ENCODE assay signal across 8 cellular contexts in genomic region chr2:65054749-65055426, GRCh38. TPM values are rescaled to one million over a fixed set of nuclear protein-coding genes. Genes with fewer than 3 reads are reported as not detected.
DNase-seq lines count a peak whose midpoint lies in the region; ATAC-seq and TF ChIP-seq lines count a peak whose summit lies in the region.

No MANE protein-coding gene starts in this region.

- TF ChIP-seq CTCF in GM13977 (IDR thresholded peaks at IDR 0.05; ENCODE audit: extremely low read depth, insufficient read depth, missing control alignments) (no peak), osteoblast (IDR thresholded peaks at IDR 0.05; ENCODE audit: extremely low read depth, low read depth, low read length) (no peak)

- in situ Hi-C loops in GM13977 (cut with MboI; ENCODE audit: low pct_unique_long_range_greater_than_20kb, low sequenced_read_pairs, unreplicated experiment), result loop anchor here (10.0 kb wide), 1 partner anchor 120 kb away; no protein-coding TSS in a partner anchor

- H3K9ac ChIP-seq in duodenal mucosa (ENCODE audit: low read depth in 1 of 2, low read length in 2 of 2), result peak overlapping the region in 1 of 2 donors; percentile 60

- H2AFZ ChIP-seq in osteoblast (ENCODE audit: low read length), result no peak overlapping the region

- peak overlapping the region; percentile 88 for H3K4me2 ChIP-seq in osteoblast (ENCODE audit: insufficient read depth, low read length)

- H3K4me3 ChIP-seq in duodenal mucosa (ENCODE audit: low read depth in 1 of 2, low read length in 2 of 2) (peak overlapping the region; percentile 80 to 84), osteoblast (ENCODE audit: insufficient read depth, low read length) (no peak overlapping the region)

- no peak overlapping the region for H3K27ac ChIP-seq in duodenal mucosa (ENCODE audit: low read depth, low read length)
- no peak overlapping the region for H3K27ac ChIP-seq in osteoblast (ENCODE audit: low read depth, low read length)

- peaks cover 10% of the 10 kb centered on the region for H4K20me1 ChIP-seq in osteoblast (ENCODE audit: insufficient read depth, low read length)

- no peaks in the 10 kb centered on the region for H3K36me3 ChIP-seq in duodenal mucosa (ENCODE audit: control insufficient read depth in 1 of 2, insufficient read depth in 2 of 2, low read length in 2 of 2)
- no peaks in the 10 kb centered on the region for H3K36me3 ChIP-seq in osteoblast (ENCODE audit: insufficient read depth, low read length)

- DNase-seq in GM13977 (ENCODE audit: low spot score), result peak; percentile 12
- peak; percentile 32 for DNase-seq in NAMALWA (ENCODE audit: low spot score)
- no peak for DNase-seq in osteoblast (ENCODE audit: insufficient read length, low spot score, missing footprints)
- no peak for DNase-seq in NCI-H524 (lab: John Stamatoyannopoulos, UW)
- no peak for DNase-seq in effector CD4-positive, alpha-beta T cell

- H3K9me3 ChIP-seq in duodenal mucosa (ENCODE audit: control insufficient read depth in 1 of 2, low read length in 2 of 2), result no peaks in the 10 kb centered on the region
- no peaks in the 10 kb centered on the region for H3K9me3 ChIP-seq in osteoblast (ENCODE audit: low read depth, low read length)

- no peaks in the 10 kb centered on the region for H3K27me3 ChIP-seq in duodenal mucosa (ENCODE audit: control insufficient read depth in 1 of 2, insufficient read depth in 2 of 2, low read length in 2 of 2)
- H3K27me3 ChIP-seq in osteoblast (ENCODE audit: insufficient read depth, low read length), result no peaks in the 10 kb centered on the region

- ATAC-seq in HG03097 (IDR thresholded peaks at IDR 0.05; ENCODE audit: low FRiP score, unreplicated experiment), result no peak
- ATAC-seq in HG02981 (IDR thresholded peaks at IDR 0.05; ENCODE audit: unreplicated experiment), result no peak

- peaks cover 30% of the 10 kb centered on the region for H3K79me2 ChIP-seq in osteoblast (ENCODE audit: insufficient read depth, low read length)

- H3K4me1 ChIP-seq in duodenal mucosa (ENCODE audit: control insufficient read depth in 1 of 2, insufficient read depth in 2 of 2, low read length in 2 of 2), result peaks cover 29 to 35% of the 10 kb centered on the region in 2 donors
- peaks cover 16% of the 10 kb centered on the region for H3K4me1 ChIP-seq in osteoblast (ENCODE audit: insufficient read depth, low read length)

RNA-seq across cellular contexts. Expression of gene CEP68, which starts 1.3 kb away (rescaled TPM):
- 13.6 and 14.5 TPM in 2 replicates for total RNA-seq in osteoblast

Comparison
In these comparisons a context has a peak if more than half of its experiments do, and no peak if none do; other contexts are left out.
1. DNase-seq: peak in GM13977 (single experiment) and NAMALWA (single experiment); none in osteoblast (single experiment), NCI-H524 (0 of 2) and effector CD4-positive, alpha-beta T cell (single experiment).